ENCODE assay signal across 8 cellular contexts in genomic region chr15:85380217-85380859, GRCh38. TPM values are rescaled to one million over a fixed set of nuclear protein-coding genes. Genes with fewer than 3 reads are reported as not detected.
A peak's percentile ranks its signal among the peaks of the same experiment; 100 is the strongest.
DNase-seq lines count a peak whose midpoint lies in the region; ATAC-seq and TF ChIP-seq lines count a peak whose summit lies in the region.

AKAP13 (plus strand) TSS chr15:85380603; CDS start chr15:85485721, 105,118 bp downstream.

- intact Hi-C loops in Right ventricle myocardium inferior (cut with DNase I), result loop anchor here (2.0 to 5.0 kb wide), 2 partner anchors 50 to 52 kb away; no protein-coding TSS in a partner anchor
- intact Hi-C loops in ovary (cut with DNase I), result no loop called here

- H3K36me3 ChIP-seq in ovary, result no peaks in the 10 kb centered on the region
- no peaks in the 10 kb centered on the region for H3K36me3 ChIP-seq in thymus (ENCODE audit: control insufficient read depth, insufficient read depth)

- no peaks in the 10 kb centered on the region for H3K27me3 Mint-ChIP-seq in activated naive CD8-positive, alpha-beta T cell

- H3K9me3 Mint-ChIP-seq in activated naive CD8-positive, alpha-beta T cell (ENCODE audit: low read depth), result no peaks in the 10 kb centered on the region

- TF ChIP-seq CTCF in GM12864 (IDR thresholded peaks at IDR 0.05; ENCODE audit: low read depth, low read length, missing control alignments), result no peak
- no peak for TF ChIP-seq CTCF in ovary (IDR thresholded peaks at IDR 0.05)

- H3K9me3 ChIP-seq in ovary, result no peaks in the 10 kb centered on the region
- no peaks in the 10 kb centered on the region for H3K9me3 ChIP-seq in thymus (ENCODE audit: control insufficient read depth)

- ATAC-seq in HG02678 (IDR thresholded peaks at IDR 0.05; ENCODE audit: unreplicated experiment) (peak; percentile 87), Right ventricle myocardium inferior (peak; percentile 95)

- 0 to 1% (median 0%) methylated on average over 51 to 57 of the region's 57 CpGs for WGBS in ovary, 3 donors
- under 1% methylated on average over 57 of the region's 57 CpGs for WGBS in thymus

- H3K4me3 ChIP-seq in GM12864 (ENCODE audit: low read depth, low read length) (peak within 1 kb of the TSS; percentile 81), ovary (peak within 1 kb of the TSS; percentile 78), thymus (ENCODE audit: low read length) (peak within 1 kb of the TSS; percentile 86)

- H3K4me3 Mint-ChIP-seq in activated naive CD8-positive, alpha-beta T cell, result peak within 1 kb of the TSS; percentile 91

- peaks cover 4% of the 10 kb centered on the region for H3K36me3 Mint-ChIP-seq in activated naive CD8-positive, alpha-beta T cell

- DNase-seq in GM12864 (ENCODE audit: low read depth) (peak; percentile 99), NCI-H1105 treated with DMSO at 0.1 percent for 48 hours (lab: John Stamatoyannopoulos, UW) (peak; percentile 92), SKM-1 treated with dmso at 0.1 percent for 144 hours (lab: John Stamatoyannopoulos, UW; ENCODE audit: unreplicated experiment) (peak; percentile 97), Right ventricle myocardium inferior (ENCODE audit: missing footprints) (peak; percentile 99), ovary (peak; percentile 94 to 97 (median 96))

- H3K27ac Mint-ChIP-seq in activated naive CD8-positive, alpha-beta T cell, result peak within 1 kb of the TSS; percentile 88

- no peaks in the 10 kb centered on the region for H3K27me3 ChIP-seq in ovary
- H3K27me3 ChIP-seq in thymus (ENCODE audit: control insufficient read depth, insufficient read depth), result peaks cover 2% of the 10 kb centered on the region

- H3K4me1 ChIP-seq in ovary (ENCODE audit: insufficient read depth) (peaks cover 7% of the 10 kb centered on the region), thymus (ENCODE audit: control insufficient read depth, insufficient read depth, low read length) (peaks cover 4% of the 10 kb centered on the region)

- H3K4me1 Mint-ChIP-seq in activated naive CD8-positive, alpha-beta T cell (ENCODE audit: low read depth), result peaks cover 59% of the 10 kb centered on the region

- peak; percentile 85 for TF ChIP-seq POLR2A in ovary (IDR thresholded peaks at IDR 0.05)

- peak within 1 kb of the TSS; percentile 76 to 82 for H3K27ac ChIP-seq in ovary
- H3K27ac ChIP-seq in thymus (ENCODE audit: low read depth), result peak within 1 kb of the TSS; percentile 89

- no peak for TF ChIP-seq EP300 in ovary (IDR thresholded peaks at IDR 0.05)

RNA-seq across cellular contexts. Expression of gene AKAP13, which starts in this region (rescaled TPM):
- total RNA-seq in Right ventricle myocardium inferior, result 292 TPM
- 100 to 1,000 TPM in 3 of 7 donors, 10 to 100 TPM in 4; 88.2 to 190 (median 99.8) TPM for total RNA-seq in ovary
- 10 to 100 TPM; 45.3 to 94.0 TPM for polyA plus RNA-seq in ovary
- polyA plus RNA-seq in thymus, result 49.8 TPM

Comparison
In these comparisons a context has a peak if more than half of its experiments do, and no peak if none do; other contexts are left out.
1. Peak in every context shown above with its lines: DNase-seq, ATAC-seq, H3K4me3 ChIP-seq and H3K27ac ChIP-seq.